22 cellular contexts compared by ENCODE assay signal in the genomic region with DNA sequence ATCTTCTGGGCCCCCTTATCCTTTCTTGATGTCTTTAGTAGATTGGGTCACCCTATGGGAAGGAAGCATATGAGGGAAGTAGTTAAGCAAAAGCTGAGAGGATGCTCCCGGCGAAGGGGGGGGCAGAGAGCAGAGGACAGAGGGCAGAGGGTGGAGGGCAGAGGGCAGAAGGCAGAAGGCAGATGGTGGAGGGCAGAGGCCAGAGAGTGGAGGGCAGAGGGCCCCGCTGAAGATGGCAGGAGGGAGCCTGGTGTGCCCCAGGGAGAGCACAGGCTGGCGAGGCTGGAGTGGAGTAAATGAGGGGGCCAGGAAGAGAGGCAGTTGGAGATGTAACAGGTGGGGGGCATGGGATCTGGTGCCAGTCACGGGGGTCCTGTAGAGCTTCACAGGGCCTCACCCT. TPM values are rescaled to one million over a fixed set of nuclear protein-coding genes. Genes with fewer than 3 reads are reported as not detected.
DNase-seq lines count a peak whose midpoint lies in the region; ATAC-seq and TF ChIP-seq lines count a peak whose summit lies in the region.
"Had no signal": no experiment of that assay in that cellular context is flagged by ENCODE, and none has a peak within 500 bp of the region (broad histone marks: within the 10 kb centered on the region; RNA-seq: fewer than 3 reads in every experiment).

No MANE protein-coding gene starts in this region.

- H4K20me1 ChIP-seq in BLaER1: no peaks in the 10 kb centered on the region
- H4K20me1 ChIP-seq: BLaER1 treated with 17β-estradiol and CSF1 and Interleukin-3, amounts not matched to agents 10 nM and 100 nM had no signal

- H3K9me3 ChIP-seq in BLaER1 (peaks cover 39% of the 10 kb centered on the region), vagina (no peaks in the 10 kb centered on the region)

- H3K27ac Mint-ChIP-seq in chondrocyte (ENCODE audit: unreplicated experiment): no peak overlapping the region

- no peak overlapping the region for H3K9ac ChIP-seq in BLaER1
- H3K9ac ChIP-seq: BLaER1 treated with 17β-estradiol and CSF1 and Interleukin-3, amounts not matched to agents 10 nM and 100 nM had no signal

- TF ChIP-seq POLR2A in vagina (IDR thresholded peaks at IDR 0.05): no peak

- H3K4me3 Mint-ChIP-seq in chondrocyte (ENCODE audit: unreplicated experiment): no peak overlapping the region
- H3K4me3 Mint-ChIP-seq: CD4-positive, alpha-beta memory T cell had no signal

- H3K36me3 ChIP-seq in BLaER1 (no peaks in the 10 kb centered on the region), vagina (peaks cover 0 to 7% of the 10 kb centered on the region in 2 donors)

- H3K4me1 Mint-ChIP-seq in chondrocyte (ENCODE audit: low read depth): peaks cover 12% of the 10 kb centered on the region
- H3K4me1 Mint-ChIP-seq: CD4-positive, alpha-beta memory T cell had no signal

- intact Hi-C loops in posterior vena cava (cut with DNase I) (no loop called here), vagina (cut with DNase I) (no loop called here)

- peaks cover 8% of the 10 kb centered on the region for H3K36me3 Mint-ChIP-seq in chondrocyte (ENCODE audit: low read depth)

- DNase-seq in posterior vena cava (ENCODE audit: low spot score) (peak; percentile 45), vagina (ENCODE audit: extremely low spot score in 2 of 2) (no peak), chondrocyte (ENCODE audit: low spot score) (no peak)
- DNase-seq: CD4-positive, alpha-beta memory T cell; COR-L47; Karpas-422; NCI-H1092; NCI-H1417 treated with DMSO at 0.1 percent for 48 hours; NCI-H1694 treated with DMSO at 0.1 percent for 48 hours; NCI-H2081; NCI-H226; NCI-H510A; NCI-H69; SHP77 had no signal

- peaks cover 17% of the 10 kb centered on the region for H3K9me3 Mint-ChIP-seq in chondrocyte (ENCODE audit: low read depth)

- no peak overlapping the region for H3K4me3 ChIP-seq in BLaER1
- H3K4me3 ChIP-seq in vagina: no peak overlapping the region
- H3K4me3 ChIP-seq: BLaER1 treated with 17β-estradiol and CSF1 and Interleukin-3, amounts not matched to agents 10 nM and 100 nM had no signal

- TF ChIP-seq CTCF in VCaP (conservative IDR thresholded peaks at IDR 0.05) (no peak), vagina (IDR thresholded peaks at IDR 0.05) (no peak), chondrocyte (IDR thresholded peaks at IDR 0.05) (no peak)

- H3K27me3 Mint-ChIP-seq in chondrocyte (ENCODE audit: low read depth): peaks cover 1% of the 10 kb centered on the region

- H3K27me3 ChIP-seq in BLaER1: no peaks in the 10 kb centered on the region
- H3K27me3 ChIP-seq in vagina: no peaks in the 10 kb centered on the region
- H3K27me3 ChIP-seq: BLaER1 treated with 17β-estradiol and CSF1 and Interleukin-3, amounts not matched to agents 10 nM and 100 nM had no signal

- H3K27ac ChIP-seq in BLaER1 (0 out of 2 replicates have a peak overlapping the region, but pooled peaks have one; percentile 9), VCaP (peak overlapping the region; percentile 37; the same call in 1 of the 2 replicates), vagina (peak overlapping the region; percentile 12)
- H3K27ac ChIP-seq: RWPE1 had no signal

- no peak overlapping the region for H3K4me2 ChIP-seq in BLaER1

- ATAC-seq in GM18519 (IDR thresholded peaks at IDR 0.05; ENCODE audit: low FRiP score, unreplicated experiment) (no peak), HG03469 (IDR thresholded peaks at IDR 0.05; ENCODE audit: unreplicated experiment) (no peak)
- ATAC-seq: HCT116, Panc1 had no signal

- H3K4me1 ChIP-seq in BLaER1 (peaks cover 39% of the 10 kb centered on the region), vagina (peaks cover 19% of the 10 kb centered on the region)

RNA-seq across cellular contexts. Expression of a gene that starts 7.0 kb away (rescaled TPM):
- total RNA-seq in posterior vena cava (1 to 10 TPM; 6.0 to 6.4 TPM), vagina (34.6 TPM), chondrocyte (3.7 to 6.1 TPM (median 5.6 TPM) in 3 replicates)
- total RNA-seq: CD4-positive, alpha-beta memory T cell had no signal
